ENCODE assay signal across 2 cellular contexts in the genomic region with DNA sequence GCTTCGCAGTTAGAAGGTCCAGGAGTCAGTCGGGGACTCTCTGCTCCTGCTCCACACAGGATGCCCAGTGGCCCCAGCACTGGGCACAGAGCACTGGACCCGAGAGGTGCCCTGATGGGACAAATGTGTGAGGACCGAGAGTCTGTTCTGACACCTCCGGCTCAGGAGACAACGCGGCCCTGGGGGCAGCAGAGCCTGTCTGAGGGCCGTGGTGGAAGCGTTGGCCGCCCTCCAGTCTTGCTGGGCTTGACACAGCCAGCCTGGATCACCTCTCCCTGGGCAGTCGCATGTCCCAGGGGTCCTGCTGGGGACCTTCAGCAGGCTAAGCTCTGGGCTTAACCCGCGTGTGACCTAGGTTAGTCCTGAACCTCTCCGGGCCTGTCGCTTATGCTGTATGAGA.
TF ChIP-seq lines count a peak whose summit lies in the region.

No MANE protein-coding gene starts in this region.

TF ChIP-seq in A549, 52 proteins besides CTCF, POLR2A, EP300 and RAD21 (continued from another document):
- TF ChIP-seq, protein P1, sequence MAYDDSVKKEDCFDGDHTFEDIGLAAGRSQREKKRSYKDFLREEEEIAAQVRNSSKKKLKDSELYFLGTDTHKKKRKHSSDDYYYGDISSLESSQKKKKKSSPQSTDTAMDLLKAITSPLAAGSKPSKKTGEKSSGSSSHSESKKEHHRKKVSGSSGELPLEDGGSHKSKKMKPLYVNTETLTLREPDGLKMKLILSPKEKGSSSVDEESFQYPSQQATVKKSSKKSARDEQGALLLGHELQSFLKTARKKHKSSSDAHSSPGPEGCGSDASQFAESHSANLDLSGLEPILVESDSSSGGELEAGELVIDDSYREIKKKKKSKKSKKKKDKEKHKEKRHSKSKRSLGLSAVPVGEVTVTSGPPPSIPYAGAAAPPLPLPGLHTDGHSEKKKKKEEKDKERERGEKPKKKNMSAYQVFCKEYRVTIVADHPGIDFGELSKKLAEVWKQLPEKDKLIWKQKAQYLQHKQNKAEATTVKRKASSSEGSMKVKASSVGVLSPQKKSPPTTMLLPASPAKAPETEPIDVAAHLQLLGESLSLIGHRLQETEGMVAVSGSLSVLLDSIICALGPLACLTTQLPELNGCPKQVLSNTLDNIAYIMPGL (CRISPR knock-in tag; IDR thresholded peaks at IDR 0.05; ENCODE audit: borderline replicate concordance): no peak

TF ChIP-seq in GM23338, 12 proteins besides CTCF, POLR2A, EP300 and RAD21 (continued from another document):
- TF ChIP-seq, protein P2, sequence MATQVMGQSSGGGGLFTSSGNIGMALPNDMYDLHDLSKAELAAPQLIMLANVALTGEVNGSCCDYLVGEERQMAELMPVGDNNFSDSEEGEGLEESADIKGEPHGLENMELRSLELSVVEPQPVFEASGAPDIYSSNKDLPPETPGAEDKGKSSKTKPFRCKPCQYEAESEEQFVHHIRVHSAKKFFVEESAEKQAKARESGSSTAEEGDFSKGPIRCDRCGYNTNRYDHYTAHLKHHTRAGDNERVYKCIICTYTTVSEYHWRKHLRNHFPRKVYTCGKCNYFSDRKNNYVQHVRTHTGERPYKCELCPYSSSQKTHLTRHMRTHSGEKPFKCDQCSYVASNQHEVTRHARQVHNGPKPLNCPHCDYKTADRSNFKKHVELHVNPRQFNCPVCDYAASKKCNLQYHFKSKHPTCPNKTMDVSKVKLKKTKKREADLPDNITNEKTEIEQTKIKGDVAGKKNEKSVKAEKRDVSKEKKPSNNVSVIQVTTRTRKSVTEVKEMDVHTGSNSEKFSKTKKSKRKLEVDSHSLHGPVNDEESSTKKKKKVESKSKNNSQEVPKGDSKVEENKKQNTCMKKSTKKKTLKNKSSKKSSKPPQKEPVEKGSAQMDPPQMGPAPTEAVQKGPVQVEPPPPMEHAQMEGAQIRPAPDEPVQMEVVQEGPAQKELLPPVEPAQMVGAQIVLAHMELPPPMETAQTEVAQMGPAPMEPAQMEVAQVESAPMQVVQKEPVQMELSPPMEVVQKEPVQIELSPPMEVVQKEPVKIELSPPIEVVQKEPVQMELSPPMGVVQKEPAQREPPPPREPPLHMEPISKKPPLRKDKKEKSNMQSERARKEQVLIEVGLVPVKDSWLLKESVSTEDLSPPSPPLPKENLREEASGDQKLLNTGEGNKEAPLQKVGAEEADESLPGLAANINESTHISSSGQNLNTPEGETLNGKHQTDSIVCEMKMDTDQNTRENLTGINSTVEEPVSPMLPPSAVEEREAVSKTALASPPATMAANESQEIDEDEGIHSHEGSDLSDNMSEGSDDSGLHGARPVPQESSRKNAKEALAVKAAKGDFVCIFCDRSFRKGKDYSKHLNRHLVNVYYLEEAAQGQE (IDR thresholded peaks at IDR 0.05; ENCODE audit: unreplicated experiment): no peak
- TF ChIP-seq ETS1 (IDR thresholded peaks at IDR 0.05): no peak
- no peak for TF ChIP-seq JUNB (IDR thresholded peaks at IDR 0.05; ENCODE audit: unreplicated experiment)
- TF ChIP-seq ZNF114 (CRISPR knock-in tag; IDR thresholded peaks at IDR 0.05): no peak
- TF ChIP-seq NANOG (IDR thresholded peaks at IDR 0.05; ENCODE audit: borderline replicate concordance): no peak
- no peak for TF ChIP-seq STAT1 (IDR thresholded peaks at IDR 0.05; ENCODE audit: unreplicated experiment)
- TF ChIP-seq POLR2AphosphoS5 (IDR thresholded peaks at IDR 0.05; ENCODE audit: low read depth): no peak
- TF ChIP-seq ZNF462 (CRISPR knock-in tag; IDR thresholded peaks at IDR 0.05): no peak
- no peak for TF ChIP-seq EZH2 (IDR thresholded peaks at IDR 0.05; ENCODE audit: low read depth, unreplicated experiment)
- no peak for TF ChIP-seq ZNF331 (CRISPR knock-in tag; IDR thresholded peaks at IDR 0.05; ENCODE audit: low read depth)
